ENCODE assay signal across 2 cellular contexts in the genomic region with DNA sequence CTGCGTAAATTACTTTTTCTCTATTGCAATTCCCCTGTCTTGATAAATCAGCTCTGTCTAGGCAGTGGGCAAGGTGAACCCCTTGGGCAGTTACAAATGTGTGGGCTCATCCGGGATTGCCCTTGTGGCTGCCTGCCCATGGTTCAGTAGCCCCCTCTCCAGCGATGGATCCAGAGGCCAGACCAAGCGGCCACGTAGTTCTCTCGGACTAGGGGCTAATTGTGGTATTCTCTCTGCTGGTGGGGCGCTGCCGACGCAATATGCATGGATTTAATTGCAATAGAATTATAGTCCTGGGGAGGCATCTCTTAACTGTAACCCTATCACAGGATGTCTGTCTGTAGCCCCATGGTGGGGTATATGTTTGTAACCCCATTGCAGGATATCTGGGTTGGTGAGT.
TF ChIP-seq lines count a peak whose summit lies in the region.

No MANE protein-coding gene starts in this region.

TF ChIP-seq in GM23338, 12 proteins besides CTCF, POLR2A, EP300 and RAD21 (continued from another document):
- TF ChIP-seq, protein P1, sequence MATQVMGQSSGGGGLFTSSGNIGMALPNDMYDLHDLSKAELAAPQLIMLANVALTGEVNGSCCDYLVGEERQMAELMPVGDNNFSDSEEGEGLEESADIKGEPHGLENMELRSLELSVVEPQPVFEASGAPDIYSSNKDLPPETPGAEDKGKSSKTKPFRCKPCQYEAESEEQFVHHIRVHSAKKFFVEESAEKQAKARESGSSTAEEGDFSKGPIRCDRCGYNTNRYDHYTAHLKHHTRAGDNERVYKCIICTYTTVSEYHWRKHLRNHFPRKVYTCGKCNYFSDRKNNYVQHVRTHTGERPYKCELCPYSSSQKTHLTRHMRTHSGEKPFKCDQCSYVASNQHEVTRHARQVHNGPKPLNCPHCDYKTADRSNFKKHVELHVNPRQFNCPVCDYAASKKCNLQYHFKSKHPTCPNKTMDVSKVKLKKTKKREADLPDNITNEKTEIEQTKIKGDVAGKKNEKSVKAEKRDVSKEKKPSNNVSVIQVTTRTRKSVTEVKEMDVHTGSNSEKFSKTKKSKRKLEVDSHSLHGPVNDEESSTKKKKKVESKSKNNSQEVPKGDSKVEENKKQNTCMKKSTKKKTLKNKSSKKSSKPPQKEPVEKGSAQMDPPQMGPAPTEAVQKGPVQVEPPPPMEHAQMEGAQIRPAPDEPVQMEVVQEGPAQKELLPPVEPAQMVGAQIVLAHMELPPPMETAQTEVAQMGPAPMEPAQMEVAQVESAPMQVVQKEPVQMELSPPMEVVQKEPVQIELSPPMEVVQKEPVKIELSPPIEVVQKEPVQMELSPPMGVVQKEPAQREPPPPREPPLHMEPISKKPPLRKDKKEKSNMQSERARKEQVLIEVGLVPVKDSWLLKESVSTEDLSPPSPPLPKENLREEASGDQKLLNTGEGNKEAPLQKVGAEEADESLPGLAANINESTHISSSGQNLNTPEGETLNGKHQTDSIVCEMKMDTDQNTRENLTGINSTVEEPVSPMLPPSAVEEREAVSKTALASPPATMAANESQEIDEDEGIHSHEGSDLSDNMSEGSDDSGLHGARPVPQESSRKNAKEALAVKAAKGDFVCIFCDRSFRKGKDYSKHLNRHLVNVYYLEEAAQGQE (IDR thresholded peaks at IDR 0.05; ENCODE audit: unreplicated experiment): no peak
- TF ChIP-seq, protein P2, sequence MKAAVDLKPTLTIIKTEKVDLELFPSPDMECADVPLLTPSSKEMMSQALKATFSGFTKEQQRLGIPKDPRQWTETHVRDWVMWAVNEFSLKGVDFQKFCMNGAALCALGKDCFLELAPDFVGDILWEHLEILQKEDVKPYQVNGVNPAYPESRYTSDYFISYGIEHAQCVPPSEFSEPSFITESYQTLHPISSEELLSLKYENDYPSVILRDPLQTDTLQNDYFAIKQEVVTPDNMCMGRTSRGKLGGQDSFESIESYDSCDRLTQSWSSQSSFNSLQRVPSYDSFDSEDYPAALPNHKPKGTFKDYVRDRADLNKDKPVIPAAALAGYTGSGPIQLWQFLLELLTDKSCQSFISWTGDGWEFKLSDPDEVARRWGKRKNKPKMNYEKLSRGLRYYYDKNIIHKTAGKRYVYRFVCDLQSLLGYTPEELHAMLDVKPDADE (IDR thresholded peaks at IDR 0.05): no peak
- no peak for TF ChIP-seq ZNF114 (CRISPR knock-in tag; IDR thresholded peaks at IDR 0.05)

TF ChIP-seq in SK-N-SH treated with all-trans-retinoic acid at 6 μM for 48 hours, 23 proteins besides CTCF, POLR2A, EP300 and RAD21 (continued from another document):
- TF ChIP-seq ARNTL (CRISPR knock-in tag; IDR thresholded peaks at IDR 0.05; ENCODE audit: borderline replicate concordance, low read depth) (no peak), PPARA (CRISPR knock-in tag; IDR thresholded peaks at IDR 0.05; ENCODE audit: borderline replicate concordance) (no peak)
TF ChIP-seq in SK-N-SH treated with all-trans-retinoic acid at 6 μM for 48 hours: peak in this region for 0.
